Comparison of ENCODE assay signal across 10 cellular contexts in the genomic region with DNA sequence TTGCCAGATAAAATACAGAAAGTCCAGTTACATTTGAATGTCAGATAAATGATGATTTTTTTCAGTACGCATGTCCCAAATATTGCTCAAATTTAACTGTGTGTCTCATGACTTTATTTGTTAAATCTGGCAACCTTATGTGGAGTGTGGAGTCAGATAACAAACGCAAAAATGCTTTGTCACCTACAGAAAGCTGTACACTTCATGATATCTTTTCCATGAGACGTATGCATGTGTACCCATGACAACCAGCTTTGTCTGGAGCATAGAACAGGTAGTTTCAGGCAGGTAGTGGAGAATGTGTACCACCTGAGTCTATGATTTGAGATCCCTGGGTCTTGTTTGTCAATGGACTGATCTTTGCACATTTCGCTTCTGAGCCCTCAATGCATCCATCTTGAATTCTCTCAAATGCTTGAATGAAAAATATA.
DNase-seq lines count a peak whose midpoint lies in the region; ATAC-seq and TF ChIP-seq lines count a peak whose summit lies in the region.
"Had no signal": no experiment of that assay in that cellular context is flagged by ENCODE, and none has a peak within 500 bp of the region (broad histone marks: within the 10 kb centered on the region; RNA-seq: fewer than 3 reads in every experiment).

No MANE protein-coding gene starts in this region.

- H3K9me3 ChIP-seq in hepatocyte (ENCODE audit: low read depth), result no peaks in the 10 kb centered on the region
- H3K9me3 ChIP-seq: ovary had no signal

- whole genome bisulfite sequencing in hepatocyte (ENCODE audit: low lambda C conversion rate, missing lambda C conversion rate), result 86% methylated on average over 4 of the region's 4 CpGs

- TF ChIP-seq CTCF in hepatocyte (IDR thresholded peaks at IDR 0.05; ENCODE audit: poor library complexity), result no peak

- TF ChIP-seq POLR2A in GM18505 (IDR thresholded peaks at IDR 0.05; ENCODE audit: borderline replicate concordance, extremely low read depth, insufficient read depth, insufficient read length), result no peak

- no peaks in the 10 kb centered on the region for H3K27me3 ChIP-seq in hepatocyte
- H3K27me3 ChIP-seq: ovary had no signal

- H3K4me1 ChIP-seq in hepatocyte (ENCODE audit: insufficient read depth), result peaks cover 13% of the 10 kb centered on the region

- DNase-seq in T-helper 1 cell, result no peak
- no peak for DNase-seq in hepatocyte (ENCODE audit: low spot score)
- DNase-seq in NCI-H2227 treated with DMSO at 0.1 percent for 48 hours (lab: John Stamatoyannopoulos, UW), result no peak
- DNase-seq: NCI-H187 treated with DMSO at 0.1 percent for 48 hours had no signal

- no peaks in the 10 kb centered on the region for H3K9me3 Mint-ChIP-seq in T-helper 1 cell treated with Interleukin-12 subunit alpha and Interleukin-12 subunit beta and Interleukin-4 antibody, amounts not matched to agents 30 μg/mL and 1 μg/mL, for 36 hours
- H3K9me3 Mint-ChIP-seq in activated T-helper 17 cell treated with anti-CD3 and anti-CD28 coated beads, Interleukin-2, amount 50 U/mL, for 72 hours, result no peaks in the 10 kb centered on the region

- H3K79me2 ChIP-seq in hepatocyte, result no peaks in the 10 kb centered on the region

- H3K4me2 ChIP-seq in hepatocyte, result no peak overlapping the region

- no peak overlapping the region for H2AFZ ChIP-seq in hepatocyte

- peaks cover 21% of the 10 kb centered on the region for H3K4me1 Mint-ChIP-seq in T-helper 1 cell treated with Interleukin-12 subunit alpha and Interleukin-12 subunit beta and Interleukin-4 antibody, amounts not matched to agents 30 μg/mL and 1 μg/mL, for 36 hours (ENCODE audit: low read depth)
- H3K4me1 Mint-ChIP-seq in activated T-helper 17 cell treated with anti-CD3 and anti-CD28 coated beads, Interleukin-2, amount 50 U/mL, for 72 hours, result peaks cover 18% of the 10 kb centered on the region

- H3K9me2 ChIP-seq in hepatocyte (replicated peaks; ENCODE audit: insufficient read depth), result no peaks in the 10 kb centered on the region

- ATAC-seq in activated T-helper 17 cell treated with anti-CD3 and anti-CD28 coated beads, Interleukin-2, amount 50 U/mL, for 72 hours (replicated peaks), result no peak
- ATAC-seq in HG03139 (IDR thresholded peaks at IDR 0.05; ENCODE audit: unreplicated experiment) (no peak), GM18505 (IDR thresholded peaks at IDR 0.05; ENCODE audit: unreplicated experiment) (no peak)

- H4K20me1 ChIP-seq in hepatocyte (ENCODE audit: insufficient read depth, poor library complexity, severe bottlenecking), result no peaks in the 10 kb centered on the region

- no peak overlapping the region for H3K4me3 ChIP-seq in hepatocyte
- H3K4me3 ChIP-seq: ovary had no signal

- no peak overlapping the region for H3K4me3 Mint-ChIP-seq in T-helper 1 cell treated with Interleukin-12 subunit alpha and Interleukin-12 subunit beta and Interleukin-4 antibody, amounts not matched to agents 30 μg/mL and 1 μg/mL, for 36 hours
- H3K4me3 Mint-ChIP-seq in activated T-helper 17 cell treated with anti-CD3 and anti-CD28 coated beads, Interleukin-2, amount 50 U/mL, for 72 hours, result peak overlapping the region; percentile 32

- peak overlapping the region; percentile 61 for H3K27ac ChIP-seq in hepatocyte
- peak overlapping the region; percentile 90 for H3K27ac ChIP-seq in temporal lobe (ENCODE audit: low read depth, low read length)

- no peaks in the 10 kb centered on the region for H3K27me3 Mint-ChIP-seq in T-helper 1 cell treated with Interleukin-12 subunit alpha and Interleukin-12 subunit beta and Interleukin-4 antibody, amounts not matched to agents 30 μg/mL and 1 μg/mL, for 36 hours (ENCODE audit: low read depth)
- no peaks in the 10 kb centered on the region for H3K27me3 Mint-ChIP-seq in activated T-helper 17 cell treated with anti-CD3 and anti-CD28 coated beads, Interleukin-2, amount 50 U/mL, for 72 hours

- H3K36me3 ChIP-seq in hepatocyte (replicated peaks; ENCODE audit: insufficient read depth, low read depth), result no peaks in the 10 kb centered on the region
- H3K36me3 ChIP-seq: ovary had no signal

- H3K36me3 Mint-ChIP-seq in T-helper 1 cell treated with Interleukin-12 subunit alpha and Interleukin-12 subunit beta and Interleukin-4 antibody, amounts not matched to agents 30 μg/mL and 1 μg/mL, for 36 hours (ENCODE audit: low read depth), result peaks cover 2% of the 10 kb centered on the region
- H3K36me3 Mint-ChIP-seq in activated T-helper 17 cell treated with anti-CD3 and anti-CD28 coated beads, Interleukin-2, amount 50 U/mL, for 72 hours (ENCODE audit: low read depth), result no peaks in the 10 kb centered on the region

- H3K27ac Mint-ChIP-seq in T-helper 1 cell treated with Interleukin-12 subunit alpha and Interleukin-12 subunit beta and Interleukin-4 antibody, amounts not matched to agents 30 μg/mL and 1 μg/mL, for 36 hours, result peak overlapping the region; percentile 92
- H3K27ac Mint-ChIP-seq in activated T-helper 17 cell treated with anti-CD3 and anti-CD28 coated beads, Interleukin-2, amount 50 U/mL, for 72 hours, result peak overlapping the region; percentile 90
